25 cellular contexts compared by ENCODE assay signal in the genomic region with DNA sequence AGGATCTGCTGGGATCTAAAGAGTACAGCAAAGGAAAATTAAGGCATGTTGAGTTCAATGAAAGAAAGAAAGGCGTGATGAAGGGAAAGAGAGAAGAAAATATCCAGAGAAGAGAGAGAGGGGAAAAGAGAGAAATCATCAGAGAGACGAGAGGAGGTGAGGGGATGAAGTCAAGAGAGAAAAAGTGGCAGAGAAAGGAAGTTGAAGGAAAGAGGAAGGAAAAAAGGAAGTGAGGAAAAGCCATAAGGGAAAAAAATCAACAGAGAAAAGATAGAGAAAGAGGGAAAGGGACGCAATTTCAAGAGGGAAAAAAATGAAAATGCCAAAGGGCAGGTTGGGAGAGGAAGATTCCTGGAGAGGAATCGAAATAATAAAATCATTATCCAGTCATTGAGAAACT. TPM values are rescaled to one million over a fixed set of nuclear protein-coding genes. Genes with fewer than 3 reads are reported as not detected.
DNase-seq lines count a peak whose midpoint lies in the region; ATAC-seq, FAIRE-seq and TF ChIP-seq lines count a peak whose summit lies in the region.
"Had no signal": no experiment of that assay in that cellular context is flagged by ENCODE, and none has a peak within 500 bp of the region (broad histone marks: within the 10 kb centered on the region; RNA-seq: fewer than 3 reads in every experiment).

No MANE protein-coding gene starts in this region.

- FAIRE-seq in endothelial cell of umbilical vein (lab: Jason Lieb, UNC): no peak
- FAIRE-seq: GM18507, HTR-8/SVneo had no signal

- H3K4me1 ChIP-seq in HEK293 (ENCODE audit: control insufficient read depth, insufficient read depth, low read length): 0 out of 2 replicates have a peak, but pooled peaks cover 3% of the 10 kb centered on the region
- H3K4me1 ChIP-seq in Panc1 (ENCODE audit: control insufficient read depth, insufficient read depth, low read length): peaks cover 15% of the 10 kb centered on the region; the same call in 1 of the 2 replicates
- peaks cover 6% of the 10 kb centered on the region for H3K4me1 ChIP-seq in endothelial cell of umbilical vein (ENCODE audit: control insufficient read depth, extremely low read depth, insufficient read depth, low read length)
- peaks cover 3% of the 10 kb centered on the region for H3K4me1 ChIP-seq in smooth muscle cell (ENCODE audit: low read depth)
- H3K4me1 ChIP-seq: Peyer's patch had no signal

- H3K4me3 ChIP-seq in HEK293 (ENCODE audit: low read depth, low read length) (no peak overlapping the region), Panc1 (ENCODE audit: low read depth in 2 of 2, low read length in 2 of 2) (no peak overlapping the region), endothelial cell of umbilical vein (replicated peaks in 1 of 3; ENCODE audit: insufficient read depth in 1 of 3, low read depth in 1 of 3, low read length in 3 of 3) (no peak overlapping the region), smooth muscle cell (no peak overlapping the region)
- H3K4me3 ChIP-seq: Peyer's patch had no signal

- no peaks in the 10 kb centered on the region for H3K27me3 ChIP-seq in Panc1 (ENCODE audit: control insufficient read depth, insufficient read depth, low read length)
- H3K27me3 ChIP-seq in endothelial cell of umbilical vein (ENCODE audit: control insufficient read depth in 2 of 2, insufficient read depth in 2 of 2, low read length in 2 of 2): no peaks in the 10 kb centered on the region
- no peaks in the 10 kb centered on the region for H3K27me3 ChIP-seq in smooth muscle cell (ENCODE audit: low read depth)
- H3K27me3 ChIP-seq: Peyer's patch had no signal

- intact Hi-C loops in Panc1 (cut with micrococcal nuclease; ENCODE audit: unreplicated experiment): no loop called here
- intact Hi-C loops in endothelial cell of umbilical vein (cut with micrococcal nuclease): no loop called here

- TF ChIP-seq POLR2A in endothelial cell of umbilical vein (IDR thresholded peaks at IDR 0.05; ENCODE audit: low read depth, low read length): no peak

- 96% methylated on average over 4 of the region's 4 CpGs for WGBS in smooth muscle cell (ENCODE audit: low lambda C conversion rate)

- H3K36me3 ChIP-seq in HEK293 (ENCODE audit: control insufficient read depth in 2 of 2, insufficient read depth in 1 of 2, low read length in 2 of 2) (no peaks in the 10 kb centered on the region), Panc1 (ENCODE audit: control insufficient read depth, insufficient read depth, low read length) (no peaks in the 10 kb centered on the region), endothelial cell of umbilical vein (ENCODE audit: control insufficient read depth in 2 of 2, extremely low read depth in 1 of 2, insufficient read depth in 2 of 2, low read length in 2 of 2) (no peaks in the 10 kb centered on the region), smooth muscle cell (ENCODE audit: low read depth) (no peaks in the 10 kb centered on the region)
- H3K36me3 ChIP-seq: Peyer's patch had no signal

- no peak overlapping the region for H3K27ac ChIP-seq in HEK293 (ENCODE audit: extremely low read depth, low read depth, low read length)
- H3K27ac ChIP-seq in Panc1 (ENCODE audit: low read length): peak overlapping the region; percentile 41; the same call in 1 of the 2 replicates
- no peak overlapping the region for H3K27ac ChIP-seq in endothelial cell of umbilical vein (ENCODE audit: insufficient read depth, low read depth, low read length)
- no peak overlapping the region for H3K27ac ChIP-seq in smooth muscle cell (ENCODE audit: low read depth)
- H3K27ac ChIP-seq: KMS-11, Peyer's patch had no signal

- dilution Hi-C loops in endothelial cell of umbilical vein (cut with MboI; ENCODE audit: extremely low pct_ligation_motif_present, low sequenced_read_pairs): no loop called here

- BruUV-seq in Panc1 (replicated peaks; lab: Mats Ljungman, UMichigan) (no TSS peak), endothelial cell of umbilical vein (replicated peaks; lab: Mats Ljungman, UMichigan) (no TSS peak)

- H3K79me2 ChIP-seq in endothelial cell of umbilical vein (ENCODE audit: control insufficient read depth, insufficient read depth, low read length) (no peaks in the 10 kb centered on the region), smooth muscle cell (ENCODE audit: low read depth) (no peaks in the 10 kb centered on the region)

- no peak for TF ChIP-seq CTCF in HEK293 (tag by site-specific recombination; IDR thresholded peaks at IDR 0.05)
- no peak for TF ChIP-seq CTCF in Panc1 (IDR thresholded peaks at IDR 0.05)
- no peak for TF ChIP-seq CTCF in endothelial cell of umbilical vein (IDR thresholded peaks at IDR 0.05; ENCODE audit: extremely low read depth in 1 of 2, insufficient read depth in 1 of 2, low read depth in 1 of 2, low read length in 2 of 2)
- TF ChIP-seq CTCF in smooth muscle cell (IDR thresholded peaks at IDR 0.05; ENCODE audit: borderline replicate concordance, insufficient read depth, poor library complexity, severe bottlenecking): no peak
- no peak for TF ChIP-seq CTCF in GM20000 (IDR thresholded peaks at IDR 0.05; ENCODE audit: extremely low read depth, missing control alignments)

- H3K9me3 ChIP-seq in HEK293 (ENCODE audit: control insufficient read depth, insufficient read depth, low read depth, low read length) (no peaks in the 10 kb centered on the region), Panc1 (ENCODE audit: control insufficient read depth, insufficient read depth, low read depth, low read length) (no peaks in the 10 kb centered on the region), endothelial cell of umbilical vein (replicated peaks; ENCODE audit: control insufficient read depth, insufficient read depth, low read length) (no peaks in the 10 kb centered on the region), smooth muscle cell (replicated peaks; ENCODE audit: low read depth) (no peaks in the 10 kb centered on the region)
- H3K9me3 ChIP-seq: Peyer's patch had no signal

- POLR2A ChIA-PET in HEK293 (lab: Yijun Ruan, JAX) (no interaction called here), Panc1 (lab: Charles Lee) (interaction anchor here (0.6 kb wide), 1 partner anchor 1123 kb away, joined by 3 read pairs; no protein-coding TSS in a partner anchor), endothelial cell of umbilical vein (lab: Charles Lee) (no interaction called here)

- H3K9ac ChIP-seq in endothelial cell of umbilical vein (replicated peaks; ENCODE audit: extremely low read depth, insufficient read depth, low read length) (no peak overlapping the region), smooth muscle cell (ENCODE audit: low read depth) (no peak overlapping the region)
- H3K9ac ChIP-seq: KMS-11 had no signal

- peak overlapping the region; percentile 31 for H2AFZ ChIP-seq in endothelial cell of umbilical vein (ENCODE audit: low read depth, low read length)
- H2AFZ ChIP-seq in smooth muscle cell (ENCODE audit: low read depth): peak overlapping the region; percentile 56

- H3K4me2 ChIP-seq in endothelial cell of umbilical vein (ENCODE audit: insufficient read depth, low read length) (peak overlapping the region; percentile 53), smooth muscle cell (no peak overlapping the region)
- H3K4me2 ChIP-seq: KMS-11 had no signal

- H3K9me1 ChIP-seq in endothelial cell of umbilical vein (replicated peaks; ENCODE audit: control insufficient read depth, extremely low read depth, insufficient read depth, low read length): no peaks in the 10 kb centered on the region

- ATAC-seq in Panc1: no peak

- CTCF ChIA-PET in HEK293 (lab: Yijun Ruan, JAX): interaction anchor here (0.6 to 1.6 kb wide), 5 partner anchors 14 to 533 kb away, joined by 3 to 7 read pairs (median 3); no protein-coding TSS in a partner anchor
- CTCF ChIA-PET in Panc1 (lab: Charles Lee): no interaction called here
- CTCF ChIA-PET in endothelial cell of umbilical vein (lab: Charles Lee): interaction anchor here (0.8 to 1.2 kb wide), 4 partner anchors 13 to 533 kb away, joined by 3 to 5 read pairs (median 3); no protein-coding TSS in a partner anchor

- DNase-seq in Panc1 (ENCODE audit: low read depth, low spot score) (no peak), endothelial cell of umbilical vein (ENCODE audit: low read depth, low spot score) (no peak), smooth muscle cell (lab: John Stamatoyannopoulos, UW; ENCODE audit: unreplicated experiment) (no peak), cortex of kidney (lab: John Stamatoyannopoulos, UW) (no peak), GM20000 (ENCODE audit: low spot score) (no peak), T-helper 9 cell (no peak)
- DNase-seq: C1 segment of cervical spinal cord; CD4-positive, alpha-beta memory T cell; COR-L47; DMS53; H9; HFFc6; IMR-90; MM.1S; NCI-H1694; NCI-H2029 treated with DMSO at 0.1 percent for 48 hours; NCI-H446 treated with DMSO at 0.1 percent for 48 hours; NCI-H526; NCI-H82; Peyer's patch; SHP77 treated with DMSO at 0.1 percent for 48 hours had no signal

- H3F3A ChIP-seq in smooth muscle cell (ENCODE audit: low read depth): peaks cover 6% of the 10 kb centered on the region

- H4K20me1 ChIP-seq in endothelial cell of umbilical vein (replicated peaks; ENCODE audit: control insufficient read depth, extremely low read depth, insufficient read depth, low read length): no peaks in the 10 kb centered on the region
- H4K20me1 ChIP-seq in smooth muscle cell (ENCODE audit: low read depth): no peaks in the 10 kb centered on the region

- in situ Hi-C loops in Panc1 (cut with HindIII; ENCODE audit: low pct_unique_long_range_greater_than_20kb, low sequenced_read_pairs): no loop called here

TF ChIP-seq in HEK293, 187 proteins besides CTCF, POLR2A, EP300 and RAD21:
- TF ChIP-seq PRDM1 (tag by site-specific recombination; IDR thresholded peaks at IDR 0.05) (peak; percentile 80), ZNF366 (tag by site-specific recombination; conservative IDR thresholded peaks at IDR 0.05) (peak; percentile 56; the same call in 1 of the 2 replicates), ZNF558 (tag by site-specific recombination; IDR thresholded peaks at IDR 0.05) (no peak)

TF ChIP-seq in endothelial cell of umbilical vein, 7 proteins besides CTCF, POLR2A, EP300 and RAD21 (continues in another document):
- TF ChIP-seq JUN (IDR thresholded peaks at IDR 0.05; ENCODE audit: borderline replicate concordance, insufficient read depth, insufficient read length, low read depth) (no peak), FOS (IDR thresholded peaks at IDR 0.05; ENCODE audit: borderline replicate concordance, insufficient read depth, low read length) (no peak), EZH2 (IDR thresholded peaks at IDR 0.05; ENCODE audit: borderline replicate concordance, low read depth, low read length, severe bottlenecking) (no peak)

RNA-seq across cellular contexts. Expression of a gene that starts 40.4 kb away (rescaled TPM):
- total RNA-seq in Panc1 (2021; ENCODE audit: unreplicated experiment): 40.5 TPM
- polyA plus RNA-seq in Panc1 (2012; ENCODE audit: insufficient read length): 19.6 TPM
- 34.0 and 35.6 TPM in 2 replicates for total RNA-seq in endothelial cell of umbilical vein
- polyA plus RNA-seq in endothelial cell of umbilical vein: 3.4 and 4.0 TPM in 2 replicates
- polyA plus RNA-seq in endothelial cell of umbilical vein (2011; cell fraction: cytosol; rRNA removed): 8.2 and 10.1 TPM in 2 replicates
- 2.7 and 4.8 TPM in 2 replicates for polyA plus RNA-seq in endothelial cell of umbilical vein (2011; cell fraction: nucleus; rRNA removed)
- polyA plus RNA-seq in endothelial cell of umbilical vein (2012): 42.7 and 61.2 TPM in 2 replicates
- 1.8 and 2.3 TPM in 2 replicates for polyA minus RNA-seq in endothelial cell of umbilical vein
- polyA minus RNA-seq in endothelial cell of umbilical vein (2011; cell fraction: cytosol; rRNA and poly(A)+ RNA removed): 2.9 TPM
- 1.9 and 3.3 TPM in 2 replicates for polyA minus RNA-seq in endothelial cell of umbilical vein (2011; cell fraction: nucleus; rRNA and poly(A)+ RNA removed)
- total RNA-seq in smooth muscle cell: 9.2 and 15.6 TPM in 2 replicates
- polyA plus RNA-seq in smooth muscle cell: 33.1 and 39.7 TPM in 2 replicates
